Comparison of ENCODE assay signal across 1 cellular context in genomic region chr12:57693659-57694458, GRCh38.
A peak's percentile ranks its signal among the peaks of the same experiment; 100 is the strongest.
TF ChIP-seq lines count a peak whose summit lies in the region.

Gene OS9, plus strand, starts transcription at chr12:57694132. Its CDS starts 30 bp downstream, at chr12:57694162.

TF ChIP-seq in HEK293, 187 proteins besides CTCF, POLR2A, EP300 and RAD21 (continued from another document):
- TF ChIP-seq ZNF518A (tag by site-specific recombination; conservative IDR thresholded peaks at IDR 0.05; ENCODE audit: low read depth) (0 out of 2 replicates have a peak, but pooled peaks have one; percentile 9), ZNF394 (tag by site-specific recombination; IDR thresholded peaks at IDR 0.05; ENCODE audit: borderline replicate concordance) (peak; percentile 33; the same call in 1 of the 2 replicates), TRIM28 (IDR thresholded peaks at IDR 0.05; ENCODE audit: borderline replicate concordance, low read length) (peak; percentile 41; the same call in 1 of the 2 replicates), ZNF174 (tag by site-specific recombination; IDR thresholded peaks at IDR 0.05) (no peak), ZNF366 (tag by site-specific recombination; conservative IDR thresholded peaks at IDR 0.05) (peak; percentile 69), YY2 (tag by site-specific recombination; IDR thresholded peaks at IDR 0.05) (peak; percentile 86), ZNF629 (tag by site-specific recombination; IDR thresholded peaks at IDR 0.05) (peak; percentile 55; the same call in 1 of the 2 replicates), HOXA7 (CRISPR knock-in tag; IDR thresholded peaks at IDR 0.05; ENCODE audit: borderline replicate concordance) (no peak), SP3 (tag by site-specific recombination; IDR thresholded peaks at IDR 0.05) (peak; percentile 100), ZEB2 (tag by site-specific recombination; IDR thresholded peaks at IDR 0.05) (peak; percentile 44; the same call in 1 of the 2 replicates), REPIN1 (tag by site-specific recombination; IDR thresholded peaks at IDR 0.05; ENCODE audit: low read depth) (no peak), ZBTB26 (tag by site-specific recombination; optimal IDR thresholded peaks at IDR 0.05) (peak; percentile 3), ZFHX2 (tag by site-specific recombination; conservative IDR thresholded peaks at IDR 0.05) (peak; percentile 73), REST (tag by site-specific recombination; IDR thresholded peaks at IDR 0.05) (peak; percentile 93), ZBTB17 (tag by site-specific recombination; IDR thresholded peaks at IDR 0.05) (peak; percentile 85), KLF9 (tag by site-specific recombination; IDR thresholded peaks at IDR 0.05; ENCODE audit: low read depth) (peak; percentile 95), SP7 (tag by site-specific recombination; IDR thresholded peaks at IDR 0.05) (peak; percentile 28; the same call in 1 of the 2 replicates), ZXDB (tag by site-specific recombination; IDR thresholded peaks at IDR 0.05) (peak; percentile 80; the same call in 1 of the 2 replicates), GLIS1 (tag by site-specific recombination; IDR thresholded peaks at IDR 0.05) (no peak), ZFP41 (tag by site-specific recombination; IDR thresholded peaks at IDR 0.05; ENCODE audit: borderline replicate concordance) (no peak), ZNF777 (tag by site-specific recombination; IDR thresholded peaks at IDR 0.05; ENCODE audit: borderline replicate concordance) (peak; percentile 7; the same call in 1 of the 2 replicates), ZNF561 (tag by site-specific recombination; IDR thresholded peaks at IDR 0.05; ENCODE audit: borderline replicate concordance) (0 out of 2 replicates have a peak, but pooled peaks have one; percentile 48)
TF ChIP-seq in HEK293: peak in this region for 41.
